Comparison of ENCODE assay signal across 26 cellular contexts in the genomic region with DNA sequence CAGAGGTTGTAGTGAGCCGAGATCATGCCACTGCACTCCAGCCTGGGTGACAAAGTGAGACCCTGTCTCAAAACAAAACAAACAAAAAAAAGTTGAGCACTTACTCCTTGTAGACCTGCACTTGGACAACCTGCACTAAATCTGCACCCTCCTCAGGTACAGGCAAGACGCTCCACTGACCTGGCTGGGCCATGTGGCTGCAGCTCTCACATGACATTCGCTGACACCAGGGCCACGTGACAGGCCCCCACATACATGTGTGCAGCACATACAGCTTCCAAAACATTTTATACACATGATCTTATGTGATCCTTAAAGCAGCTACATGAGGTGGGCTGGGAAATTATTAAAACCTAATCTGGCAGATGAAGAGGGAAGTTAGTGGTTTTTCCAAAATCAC.
"Had no signal": no experiment of that assay in that cellular context is flagged by ENCODE, and none has a peak within 500 bp of the region (broad histone marks: within the 10 kb centered on the region; RNA-seq: fewer than 3 reads in every experiment).

No MANE protein-coding gene starts in this region.

- ATAC-seq: activated naive CD4-positive, alpha-beta T cell treated with anti-CD3 and anti-CD28 coated beads, Interleukin-2, amount 50 U/mL, for 72 hours; activated T-cell treated with anti-CD3 and anti-CD28 coated beads, Interleukin-2, amount 50 U/mL, for 4 hours; Right ventricle myocardium inferior had no signal

- FAIRE-seq: RCC 7860 had no signal

- H3K36me3 ChIP-seq: adrenal gland, brain microvascular endothelial cell had no signal

- H3K27me3 ChIP-seq: adrenal gland, brain microvascular endothelial cell had no signal

- H3K4me2 ChIP-seq: PC-9 had no signal

- DNase-seq: activated B cell treated with CpG ODN at 0.5 μM for 24 hours; activated CD4-positive, alpha-beta memory T cell treated with anti-CD3 and anti-CD28 coated beads for 36 hours; activated CD4-positive, alpha-beta T cell treated with anti-CD3 and anti-CD28 coated beads for 4 hours; activated CD4-positive, alpha-beta T cell treated with anti-CD3 and anti-CD28 coated beads, Interleukin-2, amount 50 U/mL, for 1 hour; activated CD4-positive, CD25-positive, alpha-beta regulatory T cell treated with anti-CD3 and anti-CD28 coated beads, Interleukin-2, amount 50 U/mL, for 72 hours; activated CD8-positive, alpha-beta memory T cell treated with anti-CD3 and anti-CD28 coated beads, Interleukin-2, amount 50 U/mL, for 4 hours; activated gamma-delta T cell treated with Interleukin-2 at 50 U/mL for 16 hours; activated naive CD4-positive, alpha-beta T cell treated with anti-CD3 and anti-CD28 coated beads for 36 hours; activated T-cell treated with anti-CD3 and anti-CD28 coated beads for 4 hours; activated T-cell treated with anti-CD3 and anti-CD28 coated beads, Interleukin-2, amount 50 U/mL, for 4 hours; adrenal gland; brain microvascular endothelial cell; caudate nucleus; cerebellar nuclear complex; NCI-H2227 treated with DMSO at 0.1 percent for 48 hours; NCI-H446; NCI-H526 treated with DMSO at 0.1 percent for 48 hours; PC-9; SW 1271; T-helper 1 cell; T-helper 2 cell; T-helper 9 cell had no signal

- H3K4me3 ChIP-seq: adrenal gland, PC-9 had no signal

- H3K9me3 ChIP-seq: adrenal gland had no signal

- H3K27ac ChIP-seq: adrenal gland, brain microvascular endothelial cell, PC-9, RWPE1 had no signal

- H3K4me1 ChIP-seq: adrenal gland had no signal

- H2AFZ ChIP-seq: PC-9 had no signal
